ENCODE assay signal across 8 cellular contexts in the genomic region with DNA sequence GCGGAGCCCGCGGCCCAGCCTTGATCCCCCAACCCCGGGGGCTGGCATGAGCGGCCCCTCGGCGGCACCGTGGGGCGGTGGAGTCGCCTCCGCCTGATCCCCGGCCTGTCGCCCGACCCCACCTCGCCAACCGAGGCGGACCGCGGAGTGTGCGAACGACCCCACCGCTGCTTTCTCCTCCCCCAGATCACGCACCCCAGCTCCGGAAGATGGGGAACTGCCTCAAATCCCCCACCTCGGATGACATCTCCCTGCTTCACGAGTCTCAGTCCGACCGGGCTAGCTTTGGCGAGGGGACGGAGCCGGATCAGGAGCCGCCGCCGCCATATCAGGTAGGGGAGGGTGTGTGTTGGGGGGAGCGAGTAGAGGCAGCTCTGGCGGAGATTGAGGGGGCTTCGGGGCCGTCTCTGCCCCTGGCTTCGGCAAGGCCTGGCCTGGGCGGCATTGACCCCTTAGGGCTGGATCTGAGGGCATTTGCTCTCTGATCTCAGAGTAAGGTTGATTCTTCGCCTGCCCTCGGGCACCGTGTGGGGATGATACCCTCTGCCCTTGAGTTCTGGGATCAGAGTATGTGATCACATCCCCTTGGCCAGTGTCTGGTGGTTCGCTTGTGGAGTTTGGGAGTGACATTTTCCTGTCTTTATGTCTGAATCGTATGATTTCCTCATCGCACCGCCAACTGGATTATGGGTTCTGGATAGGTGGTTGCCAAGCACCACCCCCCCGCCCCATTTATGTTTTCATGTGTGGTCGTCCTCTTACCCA.
DNase-seq lines count a peak whose midpoint lies in the region; ATAC-seq lines count a peak whose summit lies in the region.

No MANE protein-coding gene starts in this region.

- H3K4me1 Mint-ChIP-seq in effector memory CD8-positive, alpha-beta T cell (ENCODE audit: low read depth in 2 of 2), result peaks cover 30 to 35% of the 10 kb centered on the region in 2 donors
- H3K4me1 Mint-ChIP-seq in memory B cell, result peaks cover 31% of the 10 kb centered on the region

- DNase-seq in GM03348 (ENCODE audit: low spot score) (peak; percentile 49), NCI-H128 (lab: John Stamatoyannopoulos, UW; ENCODE audit: unreplicated experiment) (peak; percentile 37), memory B cell (ENCODE audit: low spot score in 2 of 2) (peak; percentile 25 to 65), NCI-H1436 (lab: John Stamatoyannopoulos, UW) (no peak)
- peak; percentile 8 to 15 for DNase-seq in activated CD4-positive, alpha-beta T cell treated with anti-CD3 and anti-CD28 coated beads, Interleukin-2, amount 50 U/mL, for 24 hours (ENCODE audit: low read depth in 1 of 2, low spot score in 1 of 2)
- DNase-seq in effector memory CD8-positive, alpha-beta T cell, result peak; percentile 27 to 41 (median 39)
- DNase-seq in stimulated activated CD8-positive, alpha-beta memory T cell treated with anti-CD3 and anti-CD28 coated beads, Interleukin-4, amount 100 ng/mL, for 24 hours (ENCODE audit: low read depth), result peak; percentile 4

- ATAC-seq in HG02571 (IDR thresholded peaks at IDR 0.05; ENCODE audit: unreplicated experiment), result peak; percentile 23
- ATAC-seq in effector memory CD8-positive, alpha-beta T cell (replicated peaks), result peak; percentile 26
- peak; percentile 6 for ATAC-seq in memory B cell (ENCODE audit: low read depth)

- H3K9me3 Mint-ChIP-seq in effector memory CD8-positive, alpha-beta T cell, result no peaks in the 10 kb centered on the region
- no peaks in the 10 kb centered on the region for H3K9me3 Mint-ChIP-seq in memory B cell

- no peaks in the 10 kb centered on the region for H3K27me3 Mint-ChIP-seq in effector memory CD8-positive, alpha-beta T cell
- H3K27me3 Mint-ChIP-seq in memory B cell, result no peaks in the 10 kb centered on the region

- no peak overlapping the region for H3K4me3 Mint-ChIP-seq in effector memory CD8-positive, alpha-beta T cell
- H3K4me3 Mint-ChIP-seq in memory B cell, result no peak overlapping the region

- H3K36me3 Mint-ChIP-seq in effector memory CD8-positive, alpha-beta T cell (ENCODE audit: insufficient read depth), result no peaks in the 10 kb centered on the region
- H3K36me3 Mint-ChIP-seq in memory B cell, result peaks cover 2% of the 10 kb centered on the region

- H3K27ac Mint-ChIP-seq in effector memory CD8-positive, alpha-beta T cell, result no peak overlapping the region
- H3K27ac Mint-ChIP-seq in memory B cell, result no peak overlapping the region
